In the genomic region with DNA sequence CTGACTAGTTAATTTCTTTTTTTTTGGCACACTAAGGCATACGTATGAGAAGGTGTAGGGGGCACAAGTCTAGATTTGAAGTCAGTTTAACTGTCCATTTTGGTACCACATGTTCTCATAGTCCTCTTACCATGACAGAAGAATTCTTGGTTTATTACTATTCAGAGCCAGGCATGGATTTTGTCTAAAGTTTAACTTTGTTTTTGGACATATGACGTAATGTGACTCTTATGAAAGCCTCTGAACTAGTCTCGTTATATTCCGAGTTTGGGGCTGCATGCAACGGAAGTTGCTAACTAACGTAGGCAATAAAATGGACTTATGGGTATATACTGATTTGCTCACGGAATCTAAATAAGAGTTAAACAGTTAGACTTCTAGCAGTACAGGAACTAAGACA, we compare ENCODE assay signal across 6 cellular contexts.
"Had no signal": no experiment of that assay in that cellular context is flagged by ENCODE, and none has a peak within 500 bp of the region (broad histone marks: within the 10 kb centered on the region; RNA-seq: fewer than 3 reads in every experiment).

No MANE protein-coding gene starts in this region.

- FAIRE-seq: GM12878, GM12892, GM18507, GM19239 had no signal

- DNase-seq: GDM1, GF-D8 had no signal

- H3K4me3 ChIP-seq: GM12878 had no signal

- ATAC-seq: GM12878 had no signal
